ENCODE assay signal across 2 cellular contexts in genomic region chr10:905503-905902, GRCh38.
TF ChIP-seq lines count a peak whose summit lies in the region.

No MANE protein-coding gene starts in this region.

TF ChIP-seq in HepG2, 621 proteins besides CTCF, POLR2A, EP300 and RAD21:
- TF ChIP-seq RBM22 (optimal IDR thresholded peaks at IDR 0.05; ENCODE audit: low read length) (peak; percentile 74), CHD4 (IDR thresholded peaks at IDR 0.05; ENCODE audit: borderline replicate concordance, low read length) (no peak)
TF ChIP-seq in HepG2: peak in this region for 1.

TF ChIP-seq in K562, 482 proteins besides CTCF, POLR2A, EP300 and RAD21:
- TF ChIP-seq U2AF1 (optimal IDR thresholded peaks at IDR 0.05; ENCODE audit: low read depth, low read length) (no peak), ZNF263 (CRISPR knock-in tag; IDR thresholded peaks at IDR 0.05; ENCODE audit: borderline replicate concordance) (peak; percentile 68)
TF ChIP-seq in K562: peak in this region for 1.
